ENCODE assay signal across 21 cellular contexts in genomic region chr4:38014421-38014852, GRCh38. TPM values are rescaled to one million over a fixed set of nuclear protein-coding genes. Genes with fewer than 3 reads are reported as not detected.
"Had no signal": no experiment of that assay in that cellular context is flagged by ENCODE, and none has a peak within 500 bp of the region (broad histone marks: within the 10 kb centered on the region; RNA-seq: fewer than 3 reads in every experiment).

No MANE protein-coding gene starts in this region.

- DNase-seq: activated CD4-positive, alpha-beta T cell treated with anti-CD3 and anti-CD28 coated beads for 4 hours; activated CD8-positive, alpha-beta T cell treated with anti-CD3 and anti-CD28 coated beads for 36 hours; activated effector memory CD4-positive, alpha-beta T cell treated with Interleukin-2 at 50 U/mL for 16 hours; activated T-cell treated with anti-CD3 and anti-CD28 coated beads, Interleukin-2, amount 50 U/mL, for 4 hours; brain microvascular endothelial cell; effector memory CD8-positive, alpha-beta T cell; mucosa of descending colon; occipital lobe; WERI-Rb-1 had no signal

- H3K36me3 Mint-ChIP-seq: activated naive CD4-positive, alpha-beta T cell treated with anti-CD3 and anti-CD28 coated beads, Interleukin-2, amount 50 U/mL, for 72 hours had no signal

- H3K9me3 ChIP-seq: left lung, mucosa of descending colon, right lobe of liver, thoracic aorta, vagina had no signal

- H3K27me3 ChIP-seq: brain microvascular endothelial cell, left lung, right lobe of liver, vagina had no signal

- H3K36me3 ChIP-seq: vagina had no signal

- H3K27me3 Mint-ChIP-seq: activated CD8-positive, alpha-beta T cell treated with anti-CD3 and anti-CD28 coated beads for 36 hours; dendritic cell treated with granulocyte-macrophage colony-stimulating factor and Interleukin-4, amounts not matched to agents 40 ng/mL and 50 ng/mL, for 4 days; effector memory CD8-positive, alpha-beta T cell; memory B cell; progenitor cell of endocrine pancreas; stimulated activated naive CD8-positive, alpha-beta T cell treated with anti-CD3 and anti-CD28 coated beads, Interleukin-15, Interleukin-2, amounts not matched to agents 100 ng/mL and 50 ng/mL, for 24 hours had no signal

- ATAC-seq: activated CD8-positive, alpha-beta T cell treated with anti-CD3 and anti-CD28 coated beads for 36 hours; effector memory CD8-positive, alpha-beta T cell; mucosa of descending colon had no signal

- H3K27ac Mint-ChIP-seq: activated CD8-positive, alpha-beta T cell treated with anti-CD3 and anti-CD28 coated beads for 36 hours; dendritic cell treated with granulocyte-macrophage colony-stimulating factor and Interleukin-4, amounts not matched to agents 40 ng/mL and 50 ng/mL, for 4 days; effector memory CD8-positive, alpha-beta T cell; memory B cell; progenitor cell of endocrine pancreas; stimulated activated naive CD8-positive, alpha-beta T cell treated with anti-CD3 and anti-CD28 coated beads, Interleukin-15, Interleukin-2, amounts not matched to agents 100 ng/mL and 50 ng/mL, for 24 hours; T-helper 1 cell treated with Interleukin-12 subunit alpha and Interleukin-12 subunit beta and Interleukin-4 antibody, amounts not matched to agents 30 μg/mL and 1 μg/mL, for 36 hours had no signal

- H3K27ac ChIP-seq: brain microvascular endothelial cell, epithelial cell of prostate, left lung, right lobe of liver, vagina, WERI-Rb-1 had no signal

- H3K4me3 Mint-ChIP-seq: activated CD8-positive, alpha-beta T cell treated with anti-CD3 and anti-CD28 coated beads for 36 hours; activated T-cell treated with anti-CD3 and anti-CD28 coated beads, Interleukin-2, amount 50 U/mL, for 4 hours; dendritic cell treated with granulocyte-macrophage colony-stimulating factor and Interleukin-4, amounts not matched to agents 40 ng/mL and 50 ng/mL, for 4 days; effector memory CD8-positive, alpha-beta T cell; memory B cell; nephron; stimulated activated naive CD8-positive, alpha-beta T cell treated with anti-CD3 and anti-CD28 coated beads, Interleukin-15, Interleukin-2, amounts not matched to agents 100 ng/mL and 50 ng/mL, for 24 hours; T-helper 1 cell treated with Interleukin-12 subunit alpha and Interleukin-12 subunit beta and Interleukin-4 antibody, amounts not matched to agents 30 μg/mL and 1 μg/mL, for 36 hours had no signal

- H3K4me3 ChIP-seq: left lung, mucosa of descending colon, right lobe of liver, thoracic aorta, vagina had no signal

- H3K9me3 Mint-ChIP-seq: activated CD8-positive, alpha-beta T cell treated with anti-CD3 and anti-CD28 coated beads for 36 hours; activated naive CD4-positive, alpha-beta T cell treated with anti-CD3 and anti-CD28 coated beads, Interleukin-2, amount 50 U/mL, for 72 hours; activated T-cell treated with anti-CD3 and anti-CD28 coated beads, Interleukin-2, amount 50 U/mL, for 4 hours; dendritic cell treated with granulocyte-macrophage colony-stimulating factor and Interleukin-4, amounts not matched to agents 40 ng/mL and 50 ng/mL, for 4 days; effector memory CD8-positive, alpha-beta T cell; memory B cell; nephron; stimulated activated naive CD8-positive, alpha-beta T cell treated with anti-CD3 and anti-CD28 coated beads, Interleukin-15, Interleukin-2, amounts not matched to agents 100 ng/mL and 50 ng/mL, for 24 hours; T-helper 1 cell treated with Interleukin-12 subunit alpha and Interleukin-12 subunit beta and Interleukin-4 antibody, amounts not matched to agents 30 μg/mL and 1 μg/mL, for 36 hours had no signal

- H3K4me1 ChIP-seq: left lung, right lobe of liver had no signal

RNA-seq across cellular contexts. Expression of gene PTTG2, which starts 54.2 kb away (rescaled TPM):
- total RNA-seq: activated CD8-positive, alpha-beta T cell treated with anti-CD3 and anti-CD28 coated beads for 36 hours; activated T-cell treated with anti-CD3 and anti-CD28 coated beads, Interleukin-2, amount 50 U/mL, for 4 hours; occipital lobe; progenitor cell of endocrine pancreas had no signal
